Comparison of ENCODE assay signal across 13 cellular contexts in the genomic region with DNA sequence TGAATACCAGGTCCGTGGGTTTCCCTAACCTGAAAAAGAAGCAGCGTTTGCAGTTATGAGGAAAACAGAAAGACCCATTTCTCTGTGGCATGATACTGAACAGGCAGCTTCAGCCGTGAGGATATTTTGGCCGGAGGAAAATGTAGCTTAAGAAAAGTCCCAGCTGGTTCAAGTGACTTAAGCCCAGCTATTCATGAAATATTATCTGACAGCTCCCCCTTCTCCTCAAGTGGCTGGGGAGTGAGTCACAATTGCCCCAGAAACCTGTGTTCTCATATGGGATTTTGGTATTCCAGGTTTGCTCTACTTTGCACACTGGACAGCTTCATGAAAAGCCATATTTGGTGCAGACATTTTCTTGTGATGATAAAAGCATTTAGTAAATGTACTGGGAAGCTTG. TPM values are rescaled to one million over a fixed set of nuclear protein-coding genes. Genes with fewer than 3 reads are reported as not detected.
DNase-seq lines count a peak whose midpoint lies in the region; ATAC-seq and TF ChIP-seq lines count a peak whose summit lies in the region.
"Had no signal": no experiment of that assay in that cellular context is flagged by ENCODE, and none has a peak within 500 bp of the region (broad histone marks: within the 10 kb centered on the region; RNA-seq: fewer than 3 reads in every experiment).

No MANE protein-coding gene starts in this region.

- H3K27me3 Mint-ChIP-seq in activated CD8-positive, alpha-beta T cell treated with anti-CD3 and anti-CD28 coated beads for 36 hours: peaks cover 7% of the 10 kb centered on the region

- CTCF ChIA-PET in activated CD8-positive, alpha-beta T cell treated with anti-CD3 and anti-CD28 coated beads for 36 hours (lab: Charles Lee): no interaction called here

- ATAC-seq in heart left ventricle: peak; percentile 11 to 76 (median 52)
- peak; percentile 17 to 77 for ATAC-seq in lower lobe of right lung
- no peak for ATAC-seq in HG03457 (IDR thresholded peaks at IDR 0.05; ENCODE audit: unreplicated experiment)
- ATAC-seq in activated CD8-positive, alpha-beta T cell treated with anti-CD3 and anti-CD28 coated beads for 36 hours: no peak
- no peak for ATAC-seq in HG03196 (IDR thresholded peaks at IDR 0.05; ENCODE audit: unreplicated experiment)
- ATAC-seq: left lobe of liver had no signal

- no peak overlapping the region for H3K4me3 Mint-ChIP-seq in activated CD8-positive, alpha-beta T cell treated with anti-CD3 and anti-CD28 coated beads for 36 hours

- H3K27me3 ChIP-seq in heart left ventricle (no peaks in the 10 kb centered on the region), right atrium auricular region (no peaks in the 10 kb centered on the region), lower lobe of right lung (ENCODE audit: low read depth) (no peaks in the 10 kb centered on the region)
- H3K27me3 ChIP-seq: adrenal gland had no signal

- no peak overlapping the region for H3K4me3 ChIP-seq in heart left ventricle
- no peak overlapping the region for H3K4me3 ChIP-seq in right atrium auricular region
- H3K4me3 ChIP-seq in lower lobe of right lung: no peak overlapping the region
- H3K4me3 ChIP-seq: adrenal gland had no signal

- no peaks in the 10 kb centered on the region for H3K9me3 Mint-ChIP-seq in activated CD8-positive, alpha-beta T cell treated with anti-CD3 and anti-CD28 coated beads for 36 hours

- 42 to 54% (median 44%) methylated on average over 4 of the region's 4 CpGs for WGBS in heart left ventricle, 4 donors

- intact Hi-C loops in heart left ventricle (cut with DNase I) (no loop called here), lower lobe of right lung (cut with DNase I) (no loop called here)
- intact Hi-C loops in activated CD8-positive, alpha-beta T cell treated with anti-CD3 and anti-CD28 coated beads for 36 hours (cut with micrococcal nuclease): loop anchor here (2.0 kb wide), 1 partner anchor 53 kb away; no protein-coding TSS in a partner anchor

- H3K36me3 ChIP-seq in heart left ventricle: no peaks in the 10 kb centered on the region
- no peaks in the 10 kb centered on the region for H3K36me3 ChIP-seq in right atrium auricular region
- H3K36me3 ChIP-seq in lower lobe of right lung: no peaks in the 10 kb centered on the region
- H3K36me3 ChIP-seq: adrenal gland had no signal

- peaks cover 0 to 39% (median 23%) of the 10 kb centered on the region in 12 donors for H3K4me1 ChIP-seq in heart left ventricle
- H3K4me1 ChIP-seq in right atrium auricular region: peaks cover 0 to 14% of the 10 kb centered on the region in 2 donors
- peaks cover 17% of the 10 kb centered on the region for H3K4me1 ChIP-seq in lower lobe of right lung

- peak overlapping the region in 2 of 12 donors; percentile 6 to 35 for H3K27ac ChIP-seq in heart left ventricle
- H3K27ac ChIP-seq in right atrium auricular region: no peak overlapping the region
- no peak overlapping the region for H3K27ac ChIP-seq in lower lobe of right lung
- H3K27ac ChIP-seq: adrenal gland had no signal

- peaks cover 0 to 5% (median 0%) of the 10 kb centered on the region in 12 donors for H3K9me3 ChIP-seq in heart left ventricle
- H3K9me3 ChIP-seq in right atrium auricular region: no peaks in the 10 kb centered on the region
- H3K9me3 ChIP-seq in lower lobe of right lung: no peaks in the 10 kb centered on the region
- H3K9me3 ChIP-seq: adrenal gland had no signal

- TF ChIP-seq POLR2A in heart left ventricle (IDR thresholded peaks at IDR 0.05): no peak

- POLR2A ChIA-PET in activated CD8-positive, alpha-beta T cell treated with anti-CD3 and anti-CD28 coated beads for 36 hours (lab: Charles Lee): no interaction called here

- no peak overlapping the region for H3K27ac Mint-ChIP-seq in activated CD8-positive, alpha-beta T cell treated with anti-CD3 and anti-CD28 coated beads for 36 hours

- no peaks in the 10 kb centered on the region for H3K4me1 Mint-ChIP-seq in activated CD8-positive, alpha-beta T cell treated with anti-CD3 and anti-CD28 coated beads for 36 hours (ENCODE audit: low read depth)

- DNase-seq in heart left ventricle: no peak
- no peak for DNase-seq in right atrium auricular region (ENCODE audit: low spot score)
- DNase-seq in astrocyte of the hippocampus (ENCODE audit: low read depth, low spot score): peak; percentile 72
- DNase-seq in lower lobe of right lung: no peak
- no peak for DNase-seq in activated CD8-positive, alpha-beta T cell treated with anti-CD3 and anti-CD28 coated beads for 36 hours
- DNase-seq in NCI-H1694 (lab: John Stamatoyannopoulos, UW): no peak
- DNase-seq: H7, NCI-H774 had no signal

- TF ChIP-seq CTCF in heart left ventricle (IDR thresholded peaks at IDR 0.05) (no peak), right atrium auricular region (IDR thresholded peaks at IDR 0.05) (no peak), lower lobe of right lung (IDR thresholded peaks at IDR 0.05) (no peak)
- no peak for TF ChIP-seq CTCF in activated CD8-positive, alpha-beta T cell treated with anti-CD3 and anti-CD28 coated beads for 36 hours (IDR thresholded peaks at IDR 0.05)

- no peaks in the 10 kb centered on the region for H3K36me3 Mint-ChIP-seq in activated CD8-positive, alpha-beta T cell treated with anti-CD3 and anti-CD28 coated beads for 36 hours (ENCODE audit: low read depth)

RNA-seq across cellular contexts. Expression of gene ROR1, which starts 47.8 kb away (rescaled TPM):
- 10 to 100 TPM; 13.4 to 35.3 (median 19.6) TPM for total RNA-seq in heart left ventricle
- 1 to 10 TPM; 4.1 to 9.6 TPM for polyA plus RNA-seq in heart left ventricle
- total RNA-seq in right atrium auricular region: 10 to 100 TPM; 12.9 to 40.8 TPM
- total RNA-seq in lower lobe of right lung: 15.8 TPM
- not detected for total RNA-seq in activated CD8-positive, alpha-beta T cell treated with anti-CD3 and anti-CD28 coated beads for 36 hours
- total RNA-seq: T-helper 2 cell treated with Interferon-gamma antibody and Interleukin-4, amounts not matched to agents 100 ng/mL and 5 ng/mL, for 36 hours had no signal

Comparison
In these comparisons a context has a peak if more than half of its experiments do, and no peak if none do; other contexts are left out.
1. ATAC-seq: peak in heart left ventricle (4 of 4) and lower lobe of right lung (2 of 2); none in HG03457 (single experiment), activated CD8-positive, alpha-beta T cell treated with anti-CD3 and anti-CD28 coated beads for 36 hours (single experiment) and HG03196 (single experiment).
2. RNA of gene ROR1, which starts 47.8 kb away (total RNA-seq): 12.9 to 40.8 TPM in right atrium auricular region, 13.4 to 35.3 TPM in heart left ventricle and 15.8 TPM in lower lobe of right lung (single experiment); not detected in activated CD8-positive, alpha-beta T cell treated with anti-CD3 and anti-CD28 coated beads for 36 hours; every median in the first group is over 10 times any median in the second.